ENCODE assay signal across 8 cellular contexts in genomic region chr1:28737245-28738137, GRCh38. TPM values are rescaled to one million over a fixed set of nuclear protein-coding genes. Genes with fewer than 3 reads are reported as not detected.
DNase-seq lines count a peak whose midpoint lies in the region; ATAC-seq, FAIRE-seq and TF ChIP-seq lines count a peak whose summit lies in the region.

No MANE protein-coding gene starts in this region.

- no peak for TF ChIP-seq CTCF in A549 (IDR thresholded peaks at IDR 0.05)
- no peak for TF ChIP-seq CTCF in OCI-LY1 (IDR thresholded peaks at IDR 0.05; ENCODE audit: low read length)
- TF ChIP-seq CTCF in fibroblast of pulmonary artery (IDR thresholded peaks at IDR 0.05; ENCODE audit: low read length, missing control alignments), result no peak

- POLR2A ChIA-PET in A549 (lab: Yijun Ruan, JAX), result interaction anchor here (1.0 to 1.9 kb wide), 10 partner anchors 10 to 444 kb away, joined by 3 to 27 read pairs (median 8); partner anchors contain the start of genes GMEB1, RNU11, SRSF4 and TAF12

- H3K9ac ChIP-seq in OCI-LY1 (ENCODE audit: low read length), result peak overlapping the region; percentile 91

- H3K9me3 ChIP-seq in A549, result no peaks in the 10 kb centered on the region
- H3K9me3 ChIP-seq in OCI-LY1 (ENCODE audit: low read length), result no peaks in the 10 kb centered on the region
- H3K9me3 ChIP-seq in neuron (ENCODE audit: low read length), result no peaks in the 10 kb centered on the region

- peaks cover 45% of the 10 kb centered on the region for H3K36me3 ChIP-seq in OCI-LY1 (ENCODE audit: insufficient read depth, low read length)
- H3K36me3 ChIP-seq in neuron (ENCODE audit: insufficient read depth, low read length), result peaks cover 41% of the 10 kb centered on the region

- no peak for TF ChIP-seq RAD21 in A549 (conservative IDR thresholded peaks at IDR 0.05 in 1 of 2, IDR thresholded peaks at IDR 0.05 in 1 of 2)

- H3K4me2 ChIP-seq in A549, result peak overlapping the region; percentile 97
- H3K4me2 ChIP-seq in OCI-LY1 (ENCODE audit: low read length), result peak overlapping the region; percentile 89

- TF ChIP-seq EP300 in A549 (IDR thresholded peaks at IDR 0.05), result no peak

- H3F3A ChIP-seq in OCI-LY1 (ENCODE audit: insufficient read depth, low read length), result no peaks in the 10 kb centered on the region

- H2AFZ ChIP-seq in OCI-LY1 (ENCODE audit: low read length) (no peak overlapping the region), neuron (ENCODE audit: low read depth, low read length) (peak overlapping the region; percentile 40)

- H3K4me3 ChIP-seq in A549 (peak overlapping the region; percentile 98), OCI-LY1 (ENCODE audit: low read depth, low read length, poor library complexity, severe bottlenecking) (peak overlapping the region; percentile 89), fibroblast of pulmonary artery (replicated peaks; ENCODE audit: low read depth, low read length) (peak overlapping the region; percentile 93), neuron (ENCODE audit: low read length) (peak overlapping the region; percentile 91)

- H3K79me2 ChIP-seq in OCI-LY1 (ENCODE audit: insufficient read depth, low read length), result peaks cover 51% of the 10 kb centered on the region

- DNase-seq in A549 (ENCODE audit: low read depth in 1 of 2, low spot score in 1 of 2) (peak; percentile 52 to 57), fibroblast of pulmonary artery (ENCODE audit: low read depth) (peak; percentile 62)
- peak; percentile 13 to 36 for DNase-seq in activated T-helper 1 cell treated with anti-CD3 and anti-CD28 coated beads, Interleukin-2, amount 50 U/mL, for 16 hours (ENCODE audit: low read depth in 1 of 2, low spot score in 1 of 2)

- peak overlapping the region; percentile 98 to 100 for H3K27ac ChIP-seq in A549
- peak overlapping the region; percentile 72 for H3K27ac ChIP-seq in OCI-LY1 (ENCODE audit: low read depth, low read length, poor library complexity, severe bottlenecking)
- peak overlapping the region; percentile 61 for H3K27ac ChIP-seq in temporal lobe (ENCODE audit: low read depth, low read length)

- 0 out of 2 replicates have a peak, but pooled peaks cover 3% of the 10 kb centered on the region for H4K20me1 ChIP-seq in OCI-LY1 (ENCODE audit: insufficient read depth, low read length)

- no peak for FAIRE-seq in A549 (lab: Jason Lieb, UNC)

- no peaks in the 10 kb centered on the region for H3K27me3 ChIP-seq in OCI-LY1 (ENCODE audit: insufficient read depth, low read length)
- H3K27me3 ChIP-seq in neuron (ENCODE audit: insufficient read depth, low read length), result no peaks in the 10 kb centered on the region

- TF ChIP-seq POLR2A in A549 (IDR thresholded peaks at IDR 0.05; ENCODE audit: low read length) (no peak), GM18505 (IDR thresholded peaks at IDR 0.05; ENCODE audit: borderline replicate concordance, extremely low read depth, insufficient read depth, insufficient read length) (no peak)

- peak; percentile 33 to 49; a peak in 4 of 6 replicates for ATAC-seq in A549
- ATAC-seq in GM18505 (IDR thresholded peaks at IDR 0.05; ENCODE audit: unreplicated experiment), result peak; percentile 9
- ATAC-seq in HG03439 (IDR thresholded peaks at IDR 0.05; ENCODE audit: unreplicated experiment), result peak; percentile 21

- CTCF ChIA-PET in A549 (lab: Yijun Ruan, JAX), result interaction anchor here (0.6 to 2.5 kb wide), 17 partner anchors 9 to 809 kb away, joined by 3 to 31 read pairs (median 5); partner anchors contain the start of genes GMEB1 and TAF12

- H3K4me1 ChIP-seq in A549, result peaks cover 19% of the 10 kb centered on the region; the same call in 2 of the 3 replicates
- H3K4me1 ChIP-seq in OCI-LY1 (ENCODE audit: insufficient read depth, low read length, severe bottlenecking), result peaks cover 33% of the 10 kb centered on the region
- H3K4me1 ChIP-seq in neuron (ENCODE audit: insufficient read depth, low read length), result peaks cover 31% of the 10 kb centered on the region

- H3K9me2 ChIP-seq in OCI-LY1 (ENCODE audit: low read depth, low read length), result no peaks in the 10 kb centered on the region

- WGBS in A549 (ENCODE audit: missing lambda C conversion rate), result 1% methylated on average over 46 of the region's 62 CpGs

TF ChIP-seq in A549, 52 proteins besides CTCF, POLR2A, EP300 and RAD21:
- TF ChIP-seq POLR2AphosphoS2 (conservative IDR thresholded peaks at IDR 0.05; ENCODE audit: low read length), result no peak
- TF ChIP-seq CEBPB (IDR thresholded peaks at IDR 0.05), result no peak
- TF ChIP-seq PHF8 (IDR thresholded peaks at IDR 0.05; ENCODE audit: borderline replicate concordance, low read depth), result peak; percentile 72

RNA-seq across cellular contexts. Expression of gene YTHDF2, which starts 0.8 kb away (rescaled TPM):
- polyA plus RNA-seq in A549 (2011; rRNA removed), result 55.6 and 59.3 TPM in 2 replicates
- polyA plus RNA-seq in A549 (2012; cell fraction: cytosol; rRNA removed), result 28.0 and 30.7 TPM in 2 replicates
- polyA plus RNA-seq in A549 (2012; cell fraction: nucleus; rRNA removed), result 31.3 and 32.0 TPM in 2 replicates
- 51.4 to 53.2 TPM (median 52.7 TPM) in 3 replicates for polyA plus RNA-seq in A549 (2017; fragmentation: RNase III; extraction: RNeasy Plus Mini Kit Qiagen cat#74134 plus additional on column Dnase treatment)
- 108 and 113 TPM in 2 replicates for polyA minus RNA-seq in A549 (2011; rRNA and poly(A)+ RNA removed)
- total RNA-seq in temporal lobe, result 53.4 TPM

Comparison
In these comparisons a context has a peak if more than half of its experiments do, and no peak if none do; other contexts are left out.
1. Peak in every context shown above with its lines: DNase-seq, ATAC-seq, H3K4me3 ChIP-seq and H3K27ac ChIP-seq.